In the genomic region with DNA sequence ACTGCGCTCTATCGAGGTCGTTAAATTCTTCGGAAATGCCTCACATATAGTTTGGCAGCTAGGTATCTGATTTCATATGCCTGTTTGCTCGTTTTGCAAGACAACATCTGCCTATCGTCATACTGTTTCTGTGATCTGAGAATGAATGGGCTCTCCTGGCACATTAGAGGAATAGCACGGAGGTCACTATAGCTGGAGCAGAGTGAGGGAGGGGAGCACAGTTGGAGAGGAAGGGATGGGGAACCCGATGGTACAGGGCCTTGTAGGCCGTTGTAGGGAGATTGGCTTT, we compare ENCODE assay signal across 8 cellular contexts. TPM values are rescaled to one million over a fixed set of nuclear protein-coding genes. Genes with fewer than 3 reads are reported as not detected.
DNase-seq lines count a peak whose midpoint lies in the region; ATAC-seq and TF ChIP-seq lines count a peak whose summit lies in the region.

No MANE protein-coding gene starts in this region.

- H3K9me3 ChIP-seq in heart left ventricle (peaks cover 0 to 13% (median 0%) of the 10 kb centered on the region in 12 donors), lower lobe of right lung (no peaks in the 10 kb centered on the region)

- 0 to 40% (median 18%) methylated on average over 9 of the region's 9 CpGs for WGBS in heart left ventricle, 4 donors
- WGBS in urinary bladder: 1% methylated on average over 9 of the region's 9 CpGs

- H3K4me3 ChIP-seq in heart left ventricle (peak overlapping the region; percentile 59 to 89 (median 72)), astrocyte of the spinal cord (ENCODE audit: low read depth, low read length) (peak overlapping the region; percentile 74), lower lobe of right lung (peak overlapping the region; percentile 70), urinary bladder (ENCODE audit: low read depth, low read length) (peak overlapping the region; percentile 51)

- peaks cover 0 to 2% (median 0%) of the 10 kb centered on the region in 9 donors for H3K27me3 ChIP-seq in heart left ventricle
- no peaks in the 10 kb centered on the region for H3K27me3 ChIP-seq in lower lobe of right lung (ENCODE audit: low read depth)

- peaks cover 0 to 13% (median 0%) of the 10 kb centered on the region in 9 donors for H3K36me3 ChIP-seq in heart left ventricle
- peaks cover 5% of the 10 kb centered on the region for H3K36me3 ChIP-seq in lower lobe of right lung
- no peaks in the 10 kb centered on the region for H3K36me3 ChIP-seq in urinary bladder (ENCODE audit: insufficient read depth)

- H3K27ac ChIP-seq in heart left ventricle (peak overlapping the region in 11 of 12 donors; percentile 74 to 98 (median 91)), lower lobe of right lung (peak overlapping the region; percentile 87), urinary bladder (ENCODE audit: low read depth) (peak overlapping the region; percentile 41)

- no peak for TF ChIP-seq POLR2A in heart left ventricle (IDR thresholded peaks at IDR 0.05)

- DNase-seq in heart left ventricle (no peak), Right ventricle myocardium inferior (ENCODE audit: missing footprints) (no peak), astrocyte of the spinal cord (ENCODE audit: low read depth, low spot score) (peak; percentile 18), lower lobe of right lung (no peak), retina (no peak)

- intact Hi-C loops in heart left ventricle (cut with DNase I): no loop called here
- intact Hi-C loops in Right ventricle myocardium inferior (cut with DNase I): no loop called here
- intact Hi-C loops in lower lobe of right lung (cut with DNase I): no loop called here

- in situ Hi-C loops in astrocyte of the spinal cord (cut with HindIII; ENCODE audit: low sequenced_read_pairs): no loop called here

- TF ChIP-seq CTCF in heart left ventricle (IDR thresholded peaks at IDR 0.05): no peak
- TF ChIP-seq CTCF in astrocyte of the spinal cord (IDR thresholded peaks at IDR 0.05; ENCODE audit: low read depth, low read length): no peak
- TF ChIP-seq CTCF in lower lobe of right lung (IDR thresholded peaks at IDR 0.05): no peak

- peaks cover 0 to 44% (median 9%) of the 10 kb centered on the region in 12 donors for H3K4me1 ChIP-seq in heart left ventricle
- H3K4me1 ChIP-seq in lower lobe of right lung: peaks cover 33% of the 10 kb centered on the region
- H3K4me1 ChIP-seq in urinary bladder (ENCODE audit: insufficient read depth): no peaks in the 10 kb centered on the region

- ATAC-seq in heart left ventricle: no peak
- ATAC-seq in Right ventricle myocardium inferior: no peak
- no peak for ATAC-seq in lower lobe of right lung
- no peak for ATAC-seq in HG02938 (IDR thresholded peaks at IDR 0.05; ENCODE audit: unreplicated experiment)
- ATAC-seq in GM18858 (IDR thresholded peaks at IDR 0.05; ENCODE audit: unreplicated experiment): no peak

RNA-seq across cellular contexts. Expression of gene IKBKG, which starts 0.6 kb away (rescaled TPM):
- total RNA-seq in heart left ventricle (10 to 100 TPM in 8 of 9 donors, 1 to 10 TPM in 1; 7.1 to 25.4 (median 15.3) TPM), Right ventricle myocardium inferior (15.5 TPM), lower lobe of right lung (31.4 TPM), urinary bladder (5.3 TPM)
- polyA plus RNA-seq in heart left ventricle (10 to 100 TPM; 13.0 to 29.4 TPM), urinary bladder (38.5 TPM)

RNA-seq across cellular contexts. Expression of gene G6PD, which starts 1.3 kb away (rescaled TPM):
- total RNA-seq in heart left ventricle (10 to 100 TPM in 5 of 9 donors, 1 to 10 TPM in 4; 7.2 to 41.3 (median 11.2) TPM), Right ventricle myocardium inferior (15.0 TPM), lower lobe of right lung (80.2 TPM), urinary bladder (12.8 TPM)
- polyA plus RNA-seq in heart left ventricle (10 to 100 TPM in 1 of 2 donors, 1 to 10 TPM in 1; 5.9 to 20.5 TPM), urinary bladder (77.6 TPM)

RNA-seq across cellular contexts. Expression of gene FAM3A, which starts 31.9 kb away (rescaled TPM):
- total RNA-seq in heart left ventricle (10 to 100 TPM; 36.2 to 82.6 (median 48.6) TPM), Right ventricle myocardium inferior (62.1 TPM), lower lobe of right lung (39.7 TPM), urinary bladder (11.2 TPM)
- polyA plus RNA-seq in heart left ventricle (10 to 100 TPM; 66.1 to 72.2 TPM), urinary bladder (67.8 TPM)

RNA-seq across cellular contexts. Expression of gene CTAG1A, which starts 37.0 kb away (rescaled TPM):
- total RNA-seq in heart left ventricle (not detected), Right ventricle myocardium inferior (not detected), lower lobe of right lung (not detected), urinary bladder (not detected)
- polyA plus RNA-seq in heart left ventricle (not detected), urinary bladder (not detected)

RNA-seq across cellular contexts. Expression of gene SLC10A3, which starts 57.5 kb away (rescaled TPM):
- total RNA-seq in heart left ventricle (10 to 100 TPM in 8 of 9 donors, 1 to 10 TPM in 1; 8.3 to 33.3 (median 15.5) TPM), Right ventricle myocardium inferior (13.0 TPM), lower lobe of right lung (20.2 TPM), urinary bladder (7.9 TPM)
- polyA plus RNA-seq in heart left ventricle (10 to 100 TPM; 12.2 to 50.6 TPM), urinary bladder (55.2 TPM)

Comparison
In these comparisons a context has a peak if more than half of its experiments do, and no peak if none do; other contexts are left out.
1. H3K27ac ChIP-seq: peak in every context shown above with its lines; median percentile 91 in heart left ventricle; 87 in lower lobe of right lung; 41 in urinary bladder.